In the genomic region with DNA sequence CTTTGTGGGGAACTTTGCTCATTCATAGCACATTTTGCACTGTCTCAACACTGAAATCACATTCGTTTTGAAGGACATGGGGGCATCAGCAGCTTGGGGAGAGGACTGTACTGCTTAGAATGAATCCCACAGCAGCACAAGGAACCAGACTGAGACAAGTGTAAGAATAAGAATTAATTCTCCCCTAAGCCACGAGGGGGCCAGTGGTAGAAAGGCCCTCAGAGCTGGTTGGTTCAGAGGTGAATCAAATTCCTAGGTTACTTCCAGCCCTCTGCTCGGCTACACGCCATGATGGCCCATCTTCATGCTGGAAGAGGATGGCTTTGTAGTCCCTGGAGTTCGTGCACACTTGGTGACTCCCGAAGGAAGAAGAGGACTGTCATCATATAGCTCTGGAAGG, we compare ENCODE assay signal across 14 cellular contexts. TPM values are rescaled to one million over a fixed set of nuclear protein-coding genes. Genes with fewer than 3 reads are reported as not detected.
DNase-seq lines count a peak whose midpoint lies in the region; ATAC-seq and TF ChIP-seq lines count a peak whose summit lies in the region.
"Had no signal": no experiment of that assay in that cellular context is flagged by ENCODE, and none has a peak within 500 bp of the region (broad histone marks: within the 10 kb centered on the region; RNA-seq: fewer than 3 reads in every experiment).

No MANE protein-coding gene starts in this region.

- peak; percentile 64 for ATAC-seq in GM18867 (IDR thresholded peaks at IDR 0.05; ENCODE audit: unreplicated experiment)
- ATAC-seq in PC-3 = peak; percentile 67
- peak; percentile 51 for ATAC-seq in foreskin keratinocyte
- ATAC-seq: natural killer cell had no signal

- H2AFZ ChIP-seq in PC-3 (ENCODE audit: low read length) = no peak overlapping the region

- H3K4me3 ChIP-seq in PC-3 (ENCODE audit: low read length) = no peak overlapping the region

- no peak overlapping the region for H3K27ac ChIP-seq in PC-3 (ENCODE audit: low read length)
- no peak overlapping the region for H3K27ac ChIP-seq in foreskin keratinocyte

- no peaks in the 10 kb centered on the region for H3K36me3 ChIP-seq in PC-3 (ENCODE audit: low read depth, low read length)

- no peaks in the 10 kb centered on the region for H3K79me2 ChIP-seq in PC-3 (ENCODE audit: low read length)

- H3K4me2 ChIP-seq in PC-3 (ENCODE audit: low read length) = no peak overlapping the region

- peak; percentile 70 for DNase-seq in D341Med (ENCODE audit: low spot score)
- DNase-seq in PC-3 = peak; percentile 36
- DNase-seq in foreskin keratinocyte = no peak
- DNase-seq in dedifferentiated amniotic fluid mesenchymal stem cell (ENCODE audit: extremely low spot score) = no peak
- no peak for DNase-seq in NCI-H2029 (lab: John Stamatoyannopoulos, UW)
- no peak for DNase-seq in stimulated activated CD4-positive, alpha-beta T cell treated with anti-CD3 and anti-CD28 coated beads, Interleukin-2, amount 100 ng/mL, for 24 hours
- DNase-seq in germinal center (ENCODE audit: low spot score) = no peak
- DNase-seq: amygdala, immature natural killer cell, natural killer cell, NCI-H1436, Right ventricle myocardium superior had no signal

- BruUV-seq in PC-3 (replicated peaks; lab: Mats Ljungman, UMichigan) = no TSS peak

- POLR2A ChIA-PET in PC-3 (lab: Charles Lee; ENCODE audit: unreplicated experiment) = no interaction called here

- H3K27me3 ChIP-seq in PC-3 (ENCODE audit: low read length) = peaks cover 17% of the 10 kb centered on the region; the same call in 1 of the 2 replicates
- no peaks in the 10 kb centered on the region for H3K27me3 ChIP-seq in foreskin keratinocyte

- H3K9me2 ChIP-seq in PC-3 (replicated peaks; ENCODE audit: low read length) = no peaks in the 10 kb centered on the region

- CTCF ChIA-PET in PC-3 (lab: Charles Lee) = interaction anchor here (0.7 to 1.5 kb wide), 2 partner anchors 275 to 295 kb away, joined by 5 to 7 read pairs; no protein-coding TSS in a partner anchor

- no peaks in the 10 kb centered on the region for H3K9me3 ChIP-seq in PC-3 (ENCODE audit: low read length)

- H4K20me1 ChIP-seq in PC-3 (ENCODE audit: low read length) = no peaks in the 10 kb centered on the region

- peak; percentile 55 for TF ChIP-seq CTCF in PC-3 (conservative IDR thresholded peaks at IDR 0.05; ENCODE audit: low read depth, low read length)
- TF ChIP-seq CTCF in foreskin keratinocyte (conservative IDR thresholded peaks at IDR 0.05) = peak; percentile 28

- H3F3A ChIP-seq in PC-3 (ENCODE audit: low read length, unreplicated experiment) = no peaks in the 10 kb centered on the region

- H3K4me1 ChIP-seq in PC-3 (ENCODE audit: insufficient read depth, low read length) = peaks cover 30% of the 10 kb centered on the region
- peaks cover 4% of the 10 kb centered on the region for H3K4me1 ChIP-seq in foreskin keratinocyte

- no peak overlapping the region for H3K9ac ChIP-seq in PC-3 (ENCODE audit: low read length)

- intact Hi-C loops in PC-3 (cut with micrococcal nuclease) = no loop called here

RNA-seq across cellular contexts. Expression of gene MC5R, which starts 12.0 kb away (rescaled TPM):
- not detected in 2 replicates for total RNA-seq in PC-3 (2014; rRNA removed)
- not detected in 2 replicates for total RNA-seq in foreskin keratinocyte
- polyA plus RNA-seq in foreskin keratinocyte = not detected in 2 replicates
- total RNA-seq: endothelial cell of umbilical vein, natural killer cell, Right ventricle myocardium superior had no signal
- polyA plus RNA-seq: endothelial cell of umbilical vein, immature natural killer cell had no signal

Comparison
In these comparisons a context has a peak if more than half of its experiments do, and no peak if none do; other contexts are left out.
1. DNase-seq: peak in D341Med (single experiment) and PC-3 (single experiment); none in foreskin keratinocyte (0 of 2), dedifferentiated amniotic fluid mesenchymal stem cell (single experiment), NCI-H2029 (single experiment), stimulated activated CD4-positive, alpha-beta T cell treated with anti-CD3 and anti-CD28 coated beads, Interleukin-2, amount 100 ng/mL, for 24 hours (0 of 2) and germinal center (single experiment).
2. Peak in every context shown above with its lines, with median percentiles within 50 percentile points of each other: ATAC-seq.